In the genomic region with DNA sequence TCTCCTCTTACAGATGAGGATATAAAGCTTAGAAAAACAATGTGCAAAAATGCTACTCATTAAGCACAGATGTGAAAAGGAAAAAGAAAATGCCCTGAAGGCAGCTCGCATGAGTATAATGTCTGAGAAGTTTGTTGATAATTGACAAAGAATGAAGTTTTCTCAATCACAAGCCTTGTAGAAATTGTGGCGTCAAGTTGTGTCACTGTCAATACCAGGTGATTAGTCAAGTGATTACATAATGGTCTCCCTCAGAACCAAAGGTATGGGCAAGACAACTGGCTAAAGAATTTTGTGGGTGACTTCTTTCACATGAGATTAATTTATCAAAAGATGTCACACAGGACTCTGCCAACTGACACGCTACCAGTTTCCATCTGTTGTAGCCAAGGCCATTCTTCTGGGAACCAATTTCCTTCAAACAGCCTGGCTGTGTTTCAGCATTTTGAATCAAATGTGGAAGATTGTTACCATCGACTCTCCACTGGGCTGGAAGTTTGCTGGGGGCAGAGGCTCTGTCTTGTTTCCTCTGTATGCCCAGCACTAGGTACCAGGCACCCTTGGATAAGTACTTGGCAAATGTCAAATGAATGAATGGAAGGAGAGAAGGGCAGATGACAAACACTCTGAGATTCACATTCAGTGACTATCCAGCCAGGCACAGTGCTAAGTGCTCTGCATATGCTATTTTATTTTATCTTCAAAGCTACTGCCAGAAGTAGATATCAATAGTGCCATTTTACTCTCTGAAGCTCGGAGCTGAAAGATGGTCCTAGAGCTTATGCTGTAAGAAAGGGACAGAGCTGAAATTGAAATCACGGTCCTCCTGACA, we compare ENCODE assay signal across 1 cellular context.
TF ChIP-seq lines count a peak whose summit lies in the region.

No MANE protein-coding gene starts in this region.

TF ChIP-seq in HCT116, 20 proteins besides CTCF, POLR2A, EP300 and RAD21 (continued from another document):
- TF ChIP-seq TCF7L2 (IDR thresholded peaks at IDR 0.05; ENCODE audit: borderline replicate concordance, extremely low read depth, insufficient read depth, insufficient read length) (no peak), JUND (IDR thresholded peaks at IDR 0.05) (no peak), EZH2phosphoT487 (IDR thresholded peaks at IDR 0.05; ENCODE audit: borderline replicate concordance) (no peak), SIN3A (IDR thresholded peaks at IDR 0.05; ENCODE audit: low read depth) (no peak), CBX3 (IDR thresholded peaks at IDR 0.05; ENCODE audit: low read depth) (no peak), YY1 (IDR thresholded peaks at IDR 0.05; ENCODE audit: extremely low read depth, insufficient replicate concordance, low read depth, low read length) (no peak), CEBPB (IDR thresholded peaks at IDR 0.05; ENCODE audit: low read depth) (no peak), EZH2 (IDR thresholded peaks at IDR 0.05) (no peak), ZNF274 (IDR thresholded peaks at IDR 0.05; ENCODE audit: low read depth, low read length) (no peak), FOSL1 (IDR thresholded peaks at IDR 0.05; ENCODE audit: low read depth) (no peak), SP1 (IDR thresholded peaks at IDR 0.05; ENCODE audit: low read depth) (no peak), EGR1 (IDR thresholded peaks at IDR 0.05; ENCODE audit: low read depth) (no peak), ELF1 (IDR thresholded peaks at IDR 0.05; ENCODE audit: borderline replicate concordance, low read depth) (no peak), ZFX (IDR thresholded peaks at IDR 0.05) (no peak)
- TF ChIP-seq, protein P1, sequence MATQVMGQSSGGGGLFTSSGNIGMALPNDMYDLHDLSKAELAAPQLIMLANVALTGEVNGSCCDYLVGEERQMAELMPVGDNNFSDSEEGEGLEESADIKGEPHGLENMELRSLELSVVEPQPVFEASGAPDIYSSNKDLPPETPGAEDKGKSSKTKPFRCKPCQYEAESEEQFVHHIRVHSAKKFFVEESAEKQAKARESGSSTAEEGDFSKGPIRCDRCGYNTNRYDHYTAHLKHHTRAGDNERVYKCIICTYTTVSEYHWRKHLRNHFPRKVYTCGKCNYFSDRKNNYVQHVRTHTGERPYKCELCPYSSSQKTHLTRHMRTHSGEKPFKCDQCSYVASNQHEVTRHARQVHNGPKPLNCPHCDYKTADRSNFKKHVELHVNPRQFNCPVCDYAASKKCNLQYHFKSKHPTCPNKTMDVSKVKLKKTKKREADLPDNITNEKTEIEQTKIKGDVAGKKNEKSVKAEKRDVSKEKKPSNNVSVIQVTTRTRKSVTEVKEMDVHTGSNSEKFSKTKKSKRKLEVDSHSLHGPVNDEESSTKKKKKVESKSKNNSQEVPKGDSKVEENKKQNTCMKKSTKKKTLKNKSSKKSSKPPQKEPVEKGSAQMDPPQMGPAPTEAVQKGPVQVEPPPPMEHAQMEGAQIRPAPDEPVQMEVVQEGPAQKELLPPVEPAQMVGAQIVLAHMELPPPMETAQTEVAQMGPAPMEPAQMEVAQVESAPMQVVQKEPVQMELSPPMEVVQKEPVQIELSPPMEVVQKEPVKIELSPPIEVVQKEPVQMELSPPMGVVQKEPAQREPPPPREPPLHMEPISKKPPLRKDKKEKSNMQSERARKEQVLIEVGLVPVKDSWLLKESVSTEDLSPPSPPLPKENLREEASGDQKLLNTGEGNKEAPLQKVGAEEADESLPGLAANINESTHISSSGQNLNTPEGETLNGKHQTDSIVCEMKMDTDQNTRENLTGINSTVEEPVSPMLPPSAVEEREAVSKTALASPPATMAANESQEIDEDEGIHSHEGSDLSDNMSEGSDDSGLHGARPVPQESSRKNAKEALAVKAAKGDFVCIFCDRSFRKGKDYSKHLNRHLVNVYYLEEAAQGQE (IDR thresholded peaks at IDR 0.05; ENCODE audit: low read depth): no peak
- TF ChIP-seq, protein P2, sequence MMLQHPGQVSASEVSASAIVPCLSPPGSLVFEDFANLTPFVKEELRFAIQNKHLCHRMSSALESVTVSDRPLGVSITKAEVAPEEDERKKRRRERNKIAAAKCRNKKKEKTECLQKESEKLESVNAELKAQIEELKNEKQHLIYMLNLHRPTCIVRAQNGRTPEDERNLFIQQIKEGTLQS (IDR thresholded peaks at IDR 0.05): no peak
- TF ChIP-seq, protein P3, sequence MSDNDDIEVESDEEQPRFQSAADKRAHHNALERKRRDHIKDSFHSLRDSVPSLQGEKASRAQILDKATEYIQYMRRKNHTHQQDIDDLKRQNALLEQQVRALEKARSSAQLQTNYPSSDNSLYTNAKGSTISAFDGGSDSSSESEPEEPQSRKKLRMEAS (IDR thresholded peaks at IDR 0.05): no peak
- TF ChIP-seq, protein P4, sequence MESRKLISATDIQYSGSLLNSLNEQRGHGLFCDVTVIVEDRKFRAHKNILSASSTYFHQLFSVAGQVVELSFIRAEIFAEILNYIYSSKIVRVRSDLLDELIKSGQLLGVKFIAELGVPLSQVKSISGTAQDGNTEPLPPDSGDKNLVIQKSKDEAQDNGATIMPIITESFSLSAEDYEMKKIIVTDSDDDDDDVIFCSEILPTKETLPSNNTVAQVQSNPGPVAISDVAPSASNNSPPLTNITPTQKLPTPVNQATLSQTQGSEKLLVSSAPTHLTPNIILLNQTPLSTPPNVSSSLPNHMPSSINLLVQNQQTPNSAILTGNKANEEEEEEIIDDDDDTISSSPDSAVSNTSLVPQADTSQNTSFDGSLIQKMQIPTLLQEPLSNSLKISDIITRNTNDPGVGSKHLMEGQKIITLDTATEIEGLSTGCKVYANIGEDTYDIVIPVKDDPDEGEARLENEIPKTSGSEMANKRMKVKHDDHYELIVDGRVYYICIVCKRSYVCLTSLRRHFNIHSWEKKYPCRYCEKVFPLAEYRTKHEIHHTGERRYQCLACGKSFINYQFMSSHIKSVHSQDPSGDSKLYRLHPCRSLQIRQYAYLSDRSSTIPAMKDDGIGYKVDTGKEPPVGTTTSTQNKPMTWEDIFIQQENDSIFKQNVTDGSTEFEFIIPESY (IDR thresholded peaks at IDR 0.05; ENCODE audit: extremely low read depth, insufficient replicate concordance, low read length): no peak
